In genomic region chr1:1662392-1662791, GRCh38 we compare ENCODE assay signal across 1 cellular context. TPM values are rescaled to one million over a fixed set of nuclear protein-coding genes. Genes with fewer than 3 reads are reported as not detected.
"Had no signal": no experiment of that assay in that cellular context is flagged by ENCODE, and none has a peak within 500 bp of the region (broad histone marks: within the 10 kb centered on the region; RNA-seq: fewer than 3 reads in every experiment).

No MANE protein-coding gene starts in this region.

RNA-seq across cellular contexts. Expression of gene MMP23B, which starts 30.4 kb away (rescaled TPM):
- total RNA-seq: dermis microvascular lymphatic vessel endothelial cell had no signal
